Comparison of ENCODE assay signal across 8 cellular contexts in genomic region chr9:92790542-92791527, GRCh38. TPM values are rescaled to one million over a fixed set of nuclear protein-coding genes. Genes with fewer than 3 reads are reported as not detected.
DNase-seq lines count a peak whose midpoint lies in the region; ATAC-seq, FAIRE-seq and TF ChIP-seq lines count a peak whose summit lies in the region.

No MANE protein-coding gene starts in this region.

- peak; percentile 67 for ATAC-seq in GM18861 (IDR thresholded peaks at IDR 0.05; ENCODE audit: unreplicated experiment)

- H3K27ac Mint-ChIP-seq in osteocyte (ENCODE audit: unreplicated experiment) (no peak overlapping the region), type B pancreatic cell (no peak overlapping the region)

- no peak overlapping the region for H3K27ac ChIP-seq in ACC112 (ENCODE audit: low read depth, low read length)
- no peak overlapping the region for H3K27ac ChIP-seq in SJCRH30

- peak; percentile 90 for TF ChIP-seq CTCF in osteocyte (IDR thresholded peaks at IDR 0.05)
- TF ChIP-seq CTCF in type B pancreatic cell (conservative IDR thresholded peaks at IDR 0.05) = peak; percentile 92

- no peaks in the 10 kb centered on the region for H3K9me3 ChIP-seq in SJCRH30 (replicated peaks)

- H3K4me1 Mint-ChIP-seq in osteocyte (ENCODE audit: unreplicated experiment) (peaks cover 4% of the 10 kb centered on the region), type B pancreatic cell (ENCODE audit: unreplicated experiment) (no peaks in the 10 kb centered on the region)

- H3K36me3 ChIP-seq in ACC112 (ENCODE audit: insufficient read depth, low read length) = no peaks in the 10 kb centered on the region
- H3K36me3 ChIP-seq in SJCRH30 = no peaks in the 10 kb centered on the region

- no peaks in the 10 kb centered on the region for H3K79me2 ChIP-seq in ACC112 (ENCODE audit: control insufficient read depth, insufficient read depth, low read length, unreplicated experiment)

- no peaks in the 10 kb centered on the region for H3K4me1 ChIP-seq in ACC112 (ENCODE audit: control insufficient read depth, insufficient read depth, low read length, unreplicated experiment)
- no peaks in the 10 kb centered on the region for H3K4me1 ChIP-seq in SJCRH30

- H3K4me3 ChIP-seq in ACC112 (ENCODE audit: low read depth, low read length) (no peak overlapping the region), SJCRH30 (no peak overlapping the region)

- H3K27me3 Mint-ChIP-seq in osteocyte (ENCODE audit: unreplicated experiment) (peaks cover 40% of the 10 kb centered on the region), type B pancreatic cell (peaks cover 23% of the 10 kb centered on the region)

- H3K4me3 Mint-ChIP-seq in osteocyte (ENCODE audit: unreplicated experiment) (no peak overlapping the region), type B pancreatic cell (no peak overlapping the region)

- H3K27me3 ChIP-seq in ACC112 (ENCODE audit: insufficient read depth, low read length) (peaks cover 14% of the 10 kb centered on the region), SJCRH30 (no peaks in the 10 kb centered on the region)

- no peaks in the 10 kb centered on the region for H3K36me3 Mint-ChIP-seq in osteocyte (ENCODE audit: unreplicated experiment)
- H3K36me3 Mint-ChIP-seq in type B pancreatic cell = no peaks in the 10 kb centered on the region

- DNase-seq in LoVo (ENCODE audit: low spot score) (peak; percentile 68), SJCRH30 (peak; percentile 67 to 89), frontal cortex (ENCODE audit: low spot score in 2 of 2) (peak; percentile 63 to 72), osteocyte (ENCODE audit: extremely low spot score, unreplicated experiment) (peak; percentile 90), type B pancreatic cell (ENCODE audit: extremely low spot score, unreplicated experiment) (no peak)
- DNase-seq in activated effector memory CD4-positive, alpha-beta T cell treated with anti-CD3 and anti-CD28 coated beads, Interleukin-2, amount 50 U/mL, for 16 hours = peak; percentile 89

- peaks cover 9% of the 10 kb centered on the region for H3K9me3 Mint-ChIP-seq in osteocyte (ENCODE audit: unreplicated experiment)
- peaks cover 8% of the 10 kb centered on the region for H3K9me3 Mint-ChIP-seq in type B pancreatic cell

- peak; percentile 24 for FAIRE-seq in frontal cortex (lab: Jason Lieb, UNC)

- H2AFZ ChIP-seq in ACC112 (ENCODE audit: low read length, unreplicated experiment) = peak overlapping the region; percentile 3

RNA-seq across cellular contexts. Expression of gene BICD2, which starts 26.2 kb away (rescaled TPM):
- total RNA-seq in SJCRH30 (2014; rRNA removed; shearing (Covaris generic)) = 64.6 and 65.1 TPM in 2 replicates
- 31.0 TPM for total RNA-seq in frontal cortex
- total RNA-seq in osteocyte = 34.8 and 35.4 TPM in 2 replicates
- 26.8 and 28.6 TPM in 2 replicates for total RNA-seq in type B pancreatic cell (ENCODE audit: low replicate concordance)
